Comparison of ENCODE assay signal across 25 cellular contexts in genomic region chr4:15676899-15677298, GRCh38. TPM values are rescaled to one million over a fixed set of nuclear protein-coding genes. Genes with fewer than 3 reads are reported as not detected.
DNase-seq lines count a peak whose midpoint lies in the region; ATAC-seq and TF ChIP-seq lines count a peak whose summit lies in the region.
"Had no signal": no experiment of that assay in that cellular context is flagged by ENCODE, and none has a peak within 500 bp of the region (broad histone marks: within the 10 kb centered on the region; RNA-seq: fewer than 3 reads in every experiment).

No MANE protein-coding gene starts in this region.

- no peaks in the 10 kb centered on the region for H4K20me1 ChIP-seq in Karpas-422 (ENCODE audit: insufficient read depth, low read depth, low read length)
- H4K20me1 ChIP-seq in mammary epithelial cell (ENCODE audit: insufficient read depth, low read length): no peaks in the 10 kb centered on the region

- H3K79me2 ChIP-seq in Karpas-422 (ENCODE audit: low read length) (peaks cover 91% of the 10 kb centered on the region), mammary epithelial cell (ENCODE audit: insufficient read depth, low read length) (peaks cover 87% of the 10 kb centered on the region)

- H3K4me2 ChIP-seq in Karpas-422 (ENCODE audit: low read depth, low read length, poor library complexity, severe bottlenecking) (no peak overlapping the region), mammary epithelial cell (ENCODE audit: insufficient read depth, low read depth, low read length) (peak overlapping the region; percentile 76)

- no peaks in the 10 kb centered on the region for H3K27me3 Mint-ChIP-seq in osteocyte (ENCODE audit: unreplicated experiment)
- H3K27me3 Mint-ChIP-seq: CD8-positive, alpha-beta memory T cell; naive thymus-derived CD4-positive, alpha-beta T cell had no signal

- BruUV-seq in mammary epithelial cell (replicated peaks; lab: Mats Ljungman, UMichigan): no TSS peak

- no peak overlapping the region for H3K4me3 Mint-ChIP-seq in osteocyte (ENCODE audit: unreplicated experiment)
- H3K4me3 Mint-ChIP-seq: activated naive CD4-positive, alpha-beta T cell treated with anti-CD3 and anti-CD28 coated beads for 36 hours; naive thymus-derived CD4-positive, alpha-beta T cell had no signal

- H3K27me3 ChIP-seq in Karpas-422 (ENCODE audit: low read length) (no peaks in the 10 kb centered on the region), mammary epithelial cell (ENCODE audit: insufficient read depth, low read length) (no peaks in the 10 kb centered on the region)
- H3K27me3 ChIP-seq: cardiac muscle cell, MG63 had no signal

- H3K4me3 ChIP-seq in Karpas-422 (ENCODE audit: low read length) (no peak overlapping the region), mammary epithelial cell (replicated peaks in 1 of 3; ENCODE audit: insufficient read depth in 1 of 3, low read depth in 2 of 3, low read length in 3 of 3) (peak overlapping the region in 1 of 3 experiments; percentile 3)
- H3K4me3 ChIP-seq: cardiac muscle cell, MG63 had no signal

- ATAC-seq in left cardiac atrium: no peak
- ATAC-seq in GM18873 (IDR thresholded peaks at IDR 0.05; ENCODE audit: low FRiP score, unreplicated experiment): no peak
- ATAC-seq: naive thymus-derived CD4-positive, alpha-beta T cell; stimulated activated naive CD8-positive, alpha-beta T cell treated with anti-CD3 and anti-CD28 coated beads, Interleukin-15, Interleukin-2, amounts not matched to agents 100 U/mL and 50 U/mL, for 24 hours had no signal

- H3K9ac ChIP-seq in Karpas-422 (ENCODE audit: low read length): no peak overlapping the region
- no peak overlapping the region for H3K9ac ChIP-seq in mammary epithelial cell (ENCODE audit: insufficient read depth, low read length)

- H3K36me3 Mint-ChIP-seq in osteocyte (ENCODE audit: unreplicated experiment): peaks cover 2% of the 10 kb centered on the region

- CTCF ChIA-PET in mammary epithelial cell (lab: Charles Lee; ENCODE audit: low non-redundant PET): no interaction called here

- 97% methylated on average over 6 of the region's 6 CpGs for WGBS in mammary epithelial cell (ENCODE audit: low coverage, missing lambda C conversion rate)

- H2AFZ ChIP-seq in Karpas-422 (ENCODE audit: low read length) (no peak overlapping the region), mammary epithelial cell (ENCODE audit: low read depth, low read length) (no peak overlapping the region)

- H3K4me1 ChIP-seq in Karpas-422 (ENCODE audit: low read length) (peaks cover 62% of the 10 kb centered on the region), mammary epithelial cell (ENCODE audit: insufficient read depth, low read length) (peaks cover 16% of the 10 kb centered on the region)

- DNase-seq in Karpas-422 (peak; percentile 35), mammary epithelial cell (no peak), osteocyte (ENCODE audit: extremely low spot score, unreplicated experiment) (no peak), HT-29 (ENCODE audit: low spot score) (no peak), left cardiac atrium (no peak)
- DNase-seq: activated CD4-positive, alpha-beta T cell treated with anti-CD3 and anti-CD28 coated beads for 48 hours; activated naive CD4-positive, alpha-beta T cell treated with anti-CD3 and anti-CD28 coated beads for 36 hours; activated T-cell treated with anti-CD3 and anti-CD28 coated beads, Interleukin-2, amount 50 U/mL, for 48 hours; amniotic stem cell; CD8-positive, alpha-beta memory T cell; cortex of kidney; head of caudate nucleus; left colon; MG63; naive thymus-derived CD4-positive, alpha-beta T cell; NCI-H1417 treated with DMSO at 0.1 percent for 48 hours; NCI-H510A treated with DMSO at 0.1 percent for 48 hours; NK-92 treated with Interleukin-12 subunit alpha and Interleukin-12 subunit beta, amount 100 ng/mL, for 24 hours; stimulated activated CD4-positive, alpha-beta T cell treated with anti-CD3 and anti-CD28 coated beads, Interleukin-12 subunit alpha, Interleukin-12 subunit beta, amount 100 ng/mL, for 4 hours; stimulated activated CD4-positive, alpha-beta T cell treated with anti-CD3 and anti-CD28 coated beads, Interleukin-4, amount 100 ng/mL, for 4 hours; stimulated activated naive CD8-positive, alpha-beta T cell treated with anti-CD3 and anti-CD28 coated beads, Interleukin-15, Interleukin-2, amounts not matched to agents 100 U/mL and 50 U/mL, for 24 hours; T-helper 2 cell had no signal

- H3K4me1 Mint-ChIP-seq in osteocyte (ENCODE audit: unreplicated experiment): peaks cover 47% of the 10 kb centered on the region

- no peak for TF ChIP-seq CTCF in mammary epithelial cell (conservative IDR thresholded peaks at IDR 0.05 in 1 of 2, IDR thresholded peaks at IDR 0.05 in 1 of 2; ENCODE audit: extremely low read depth in 1 of 2, insufficient read depth in 1 of 2, low read depth in 1 of 2, low read length in 2 of 2)
- TF ChIP-seq CTCF in osteocyte (IDR thresholded peaks at IDR 0.05): no peak

- intact Hi-C loops in mammary epithelial cell (cut with micrococcal nuclease): no loop called here
- intact Hi-C loops in left cardiac atrium (cut with DNase I): no loop called here

- in situ Hi-C loops in mammary epithelial cell (cut with MboI; ENCODE audit: low sequenced_read_pairs in 2 of 2): loop anchor here in 1 of 2 donors (25.0 kb wide), 1 partner anchor 260 kb away; the partner anchor contains the start of gene FGFBP1

- H3K9me2 ChIP-seq in Karpas-422 (replicated peaks; ENCODE audit: insufficient read depth, low read length): no peaks in the 10 kb centered on the region

- no peaks in the 10 kb centered on the region for H3K9me3 Mint-ChIP-seq in osteocyte (ENCODE audit: unreplicated experiment)
- H3K9me3 Mint-ChIP-seq: activated naive CD4-positive, alpha-beta T cell treated with anti-CD3 and anti-CD28 coated beads for 36 hours; CD8-positive, alpha-beta memory T cell; naive thymus-derived CD4-positive, alpha-beta T cell had no signal

- H3K36me3 ChIP-seq in Karpas-422 (ENCODE audit: insufficient read depth, low read length) (no peaks in the 10 kb centered on the region), mammary epithelial cell (ENCODE audit: insufficient read depth, low read length) (peaks cover 7% of the 10 kb centered on the region)
- H3K36me3 ChIP-seq: cardiac muscle cell had no signal

- H3K27ac Mint-ChIP-seq in osteocyte (ENCODE audit: unreplicated experiment): peak overlapping the region; percentile 31
- H3K27ac Mint-ChIP-seq: activated naive CD4-positive, alpha-beta T cell treated with anti-CD3 and anti-CD28 coated beads for 36 hours; CD8-positive, alpha-beta memory T cell; naive thymus-derived CD4-positive, alpha-beta T cell had no signal

- H3K27ac ChIP-seq in Karpas-422 (ENCODE audit: low read length): peak overlapping the region; percentile 85
- peak overlapping the region; percentile 53 for H3K27ac ChIP-seq in mammary epithelial cell (ENCODE audit: insufficient read depth, low read depth, low read length)
- H3K27ac ChIP-seq: cardiac muscle cell, HL-60 had no signal

- no peaks in the 10 kb centered on the region for H3K9me3 ChIP-seq in Karpas-422 (ENCODE audit: low read length)
- H3K9me3 ChIP-seq in mammary epithelial cell (replicated peaks; ENCODE audit: insufficient read depth, low read length): no peaks in the 10 kb centered on the region
- H3K9me3 ChIP-seq: MG63 had no signal

- dilution Hi-C loops in mammary epithelial cell (cut with HindIII; ENCODE audit: low sequenced_read_pairs): no loop called here

RNA-seq across cellular contexts. Expression of gene FAM200B, which starts 4.7 kb away (rescaled TPM):
- total RNA-seq in Karpas-422 (2014; rRNA removed; shearing (Covaris generic); ENCODE audit: low replicate concordance): 15.1 and 18.3 TPM in 2 replicates
- total RNA-seq in mammary epithelial cell: 10 to 100 TPM; 19.3 to 36.1 TPM
- 22.8 TPM for polyA plus RNA-seq in mammary epithelial cell
- polyA minus RNA-seq in mammary epithelial cell: 7.6 TPM
- total RNA-seq in osteocyte: 43.8 and 45.0 TPM in 2 replicates
- 8.2 and 11.2 TPM in 2 replicates for total RNA-seq in HT-29 (2014; rRNA removed; shearing (Covaris generic))
- total RNA-seq in left cardiac atrium: 10 to 100 TPM; 30.9 to 35.4 TPM

RNA-seq across cellular contexts. Expression of gene FBXL5, which starts 21.7 kb away (rescaled TPM):
- total RNA-seq in Karpas-422 (2014; rRNA removed; shearing (Covaris generic); ENCODE audit: low replicate concordance): 35.6 and 78.2 TPM in 2 replicates
- total RNA-seq in mammary epithelial cell (100 to 1,000 TPM in 1 of 2 donors, 10 to 100 TPM in 1; 72.1 to 109 TPM), osteocyte (54.0 and 54.9 TPM in 2 replicates), left cardiac atrium (10 to 100 TPM; 69.1 to 71.0 TPM)
- 31.2 TPM for polyA plus RNA-seq in mammary epithelial cell
- 41.3 TPM for polyA minus RNA-seq in mammary epithelial cell
- total RNA-seq in HT-29 (2014; rRNA removed; shearing (Covaris generic)): 31.0 and 41.4 TPM in 2 replicates

RNA-seq across cellular contexts. Expression of gene BST1, which starts 26.0 kb away (rescaled TPM):
- total RNA-seq in Karpas-422 (2014; rRNA removed; shearing (Covaris generic); ENCODE audit: low replicate concordance): not detected in 2 replicates
- total RNA-seq in mammary epithelial cell: under 1 TPM; under 0.01 to 0.47 TPM
- 0.50 TPM for polyA plus RNA-seq in mammary epithelial cell
- polyA minus RNA-seq in mammary epithelial cell: not detected
- total RNA-seq in osteocyte: 0.26 and 0.54 TPM in 2 replicates
- total RNA-seq in HT-29 (2014; rRNA removed; shearing (Covaris generic)): not detected in 2 replicates
- total RNA-seq in left cardiac atrium: 10 to 100 TPM in 1 of 2 donors, 1 to 10 TPM in 1; 8.7 to 11.0 TPM
